Comparison of ENCODE assay signal across 8 cellular contexts in genomic region chr1:8396912-8397406, GRCh38.
DNase-seq lines count a peak whose midpoint lies in the region; ATAC-seq and TF ChIP-seq lines count a peak whose summit lies in the region.

No MANE protein-coding gene starts in this region.

- no peak for TF ChIP-seq CTCF in CD14-positive monocyte (IDR thresholded peaks at IDR 0.05)

- H3K4me1 Mint-ChIP-seq in CD14-positive monocyte: peaks cover 52% of the 10 kb centered on the region

- no peak overlapping the region for H3K4me3 Mint-ChIP-seq in CD14-positive monocyte

- peak overlapping the region; percentile 73 for H3K27ac ChIP-seq in right cardiac atrium (ENCODE audit: low read length)

- peak in 1 of 2 donors; percentile 34 for DNase-seq in activated naive CD4-positive, alpha-beta T cell treated with anti-CD3 and anti-CD28 coated beads, Interleukin-2, amount 50 U/mL, for 72 hours (ENCODE audit: low spot score in 2 of 2)
- DNase-seq in right cardiac atrium (peak in 1 of 3 donors; percentile 48), posterior vena cava (ENCODE audit: low spot score) (no peak), SIG-M5 treated with dmso at 0.1 percent for 504 hours (lab: John Stamatoyannopoulos, UW; ENCODE audit: unreplicated experiment) (no peak), CD14-positive monocyte (ENCODE audit: low spot score) (no peak)
- peak in 2 of 3 experiments; percentile 27 to 28 for DNase-seq in stimulated activated CD4-positive, alpha-beta T cell treated with anti-CD3 and anti-CD28 coated beads, TNF-alpha, amount 100 ng/mL, for 24 hours (ENCODE audit: low read depth in 3 of 3)

- H3K36me3 Mint-ChIP-seq in activated naive CD4-positive, alpha-beta T cell treated with anti-CD3 and anti-CD28 coated beads, Interleukin-2, amount 50 U/mL, for 72 hours: peaks cover 6 to 59% of the 10 kb centered on the region in 2 donors
- H3K36me3 Mint-ChIP-seq in CD14-positive monocyte: peaks cover 38 to 47% of the 10 kb centered on the region in 2 donors

- intact Hi-C loops in right cardiac atrium (cut with DNase I) (no loop called here), posterior vena cava (cut with DNase I) (no loop called here), CD14-positive monocyte (cut with micrococcal nuclease) (no loop called here)

- H3K27me3 Mint-ChIP-seq in CD14-positive monocyte (ENCODE audit: low read depth in 3 of 3): no peaks in the 10 kb centered on the region

- no peak overlapping the region for H3K4me3 ChIP-seq in right cardiac atrium (ENCODE audit: low read length)

- H3K9me3 Mint-ChIP-seq in activated naive CD4-positive, alpha-beta T cell treated with anti-CD3 and anti-CD28 coated beads, Interleukin-2, amount 50 U/mL, for 72 hours: peaks cover 0 to 4% of the 10 kb centered on the region in 2 donors
- no peaks in the 10 kb centered on the region for H3K9me3 Mint-ChIP-seq in CD14-positive monocyte

- peak overlapping the region; percentile 69 to 81 for H3K27ac Mint-ChIP-seq in activated naive CD4-positive, alpha-beta T cell treated with anti-CD3 and anti-CD28 coated beads, Interleukin-2, amount 50 U/mL, for 72 hours
- H3K27ac Mint-ChIP-seq in CD14-positive monocyte: peak overlapping the region in 3 of 7 donors; percentile 11 to 66 (median 59)

- ATAC-seq in GM18907 (IDR thresholded peaks at IDR 0.05; ENCODE audit: unreplicated experiment) (peak; percentile 49), HG03520 (IDR thresholded peaks at IDR 0.05; ENCODE audit: unreplicated experiment) (peak; percentile 54), right cardiac atrium (peak; percentile 93 to 94)
- ATAC-seq in activated naive CD4-positive, alpha-beta T cell treated with anti-CD3 and anti-CD28 coated beads, Interleukin-2, amount 50 U/mL, for 72 hours: peak; percentile 86 to 88

- no peaks in the 10 kb centered on the region for H3K27me3 ChIP-seq in right cardiac atrium (ENCODE audit: control insufficient read depth, insufficient read depth)

- peaks cover 27% of the 10 kb centered on the region for H3K4me1 ChIP-seq in right cardiac atrium (ENCODE audit: control insufficient read depth, insufficient read depth, low read length)

- WGBS in right cardiac atrium: 11% methylated on average over 4 of the region's 4 CpGs

- H3K9me3 ChIP-seq in right cardiac atrium (ENCODE audit: control insufficient read depth, low read length): no peaks in the 10 kb centered on the region

Comparison
In these comparisons a context has a peak if more than half of its experiments do, and no peak if none do; other contexts are left out.
1. DNase-seq: peak in stimulated activated CD4-positive, alpha-beta T cell treated with anti-CD3 and anti-CD28 coated beads, TNF-alpha, amount 100 ng/mL, for 24 hours (2 of 3); none in posterior vena cava (single experiment), SIG-M5 treated with dmso at 0.1 percent for 504 hours (single experiment) and CD14-positive monocyte (single experiment).
2. Peak in every context shown above with its lines, with median percentiles within 50 percentile points of each other: ATAC-seq.